ENCODE assay signal across 24 cellular contexts in the genomic region with DNA sequence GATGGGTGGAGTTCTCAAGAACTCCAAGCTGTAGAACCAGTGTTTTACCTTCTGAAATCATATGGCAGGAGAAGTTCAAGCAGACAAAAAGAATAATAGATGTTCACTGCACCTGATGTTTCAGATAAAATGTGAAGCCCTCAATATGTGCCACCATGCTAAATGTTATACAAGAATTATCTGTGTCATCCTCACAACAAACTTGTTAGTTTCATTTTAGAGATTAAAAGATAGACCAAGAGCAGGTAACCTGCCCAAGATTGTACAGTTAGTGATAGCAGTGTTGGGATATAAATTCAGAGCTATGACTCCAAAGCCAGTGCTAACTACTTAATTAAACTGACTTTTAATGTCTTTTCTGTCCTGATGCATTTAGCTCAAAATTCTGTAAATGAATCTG. TPM values are rescaled to one million over a fixed set of nuclear protein-coding genes. Genes with fewer than 3 reads are reported as not detected.
DNase-seq lines count a peak whose midpoint lies in the region; ATAC-seq, FAIRE-seq and TF ChIP-seq lines count a peak whose summit lies in the region.
"Had no signal": no experiment of that assay in that cellular context is flagged by ENCODE, and none has a peak within 500 bp of the region (broad histone marks: within the 10 kb centered on the region; RNA-seq: fewer than 3 reads in every experiment).

No MANE protein-coding gene starts in this region.

- POLR2A ChIA-PET in activated CD4-positive, alpha-beta T cell treated with anti-CD3 and anti-CD28 coated beads for 36 hours (lab: Charles Lee) = no interaction called here
- POLR2A ChIA-PET in SK-N-SH (lab: Yijun Ruan, JAX) = interaction anchor here (0.6 kb wide), 1 partner anchor 711 kb away, joined by 4 read pairs; no protein-coding TSS in a partner anchor

- H4K20me1 ChIP-seq in astrocyte (ENCODE audit: insufficient read depth, low read length) (peaks cover 45% of the 10 kb centered on the region), SK-N-SH (ENCODE audit: insufficient read depth) (peaks cover 34% of the 10 kb centered on the region)

- TF ChIP-seq RAD21 in SK-N-SH (IDR thresholded peaks at IDR 0.05; ENCODE audit: low read length) = no peak

- H3K4me3 ChIP-seq in astrocyte (ENCODE audit: insufficient read depth, low read depth, low read length) (no peak overlapping the region), SK-N-SH (ENCODE audit: low read depth in 2 of 2, low read length in 1 of 2) (no peak overlapping the region)
- H3K4me3 ChIP-seq: BLaER1 treated with 17β-estradiol and CSF1 and Interleukin-3, amounts not matched to agents 10 nM and 100 nM; GM23248 had no signal

- TF ChIP-seq CTCF in astrocyte (IDR thresholded peaks at IDR 0.05; ENCODE audit: insufficient read depth, low read depth, low read length) = no peak
- no peak for TF ChIP-seq CTCF in glutamatergic neuron (IDR thresholded peaks at IDR 0.05; ENCODE audit: partially characterized antibody, unreplicated experiment)
- no peak for TF ChIP-seq CTCF in osteocyte (IDR thresholded peaks at IDR 0.05)
- no peak for TF ChIP-seq CTCF in SK-N-SH (IDR thresholded peaks at IDR 0.05)

- no peak overlapping the region for H3K27ac Mint-ChIP-seq in activated CD4-positive, alpha-beta T cell treated with anti-CD3 and anti-CD28 coated beads for 36 hours
- peak overlapping the region; percentile 47 for H3K27ac Mint-ChIP-seq in astrocyte (ENCODE audit: unreplicated experiment)
- H3K27ac Mint-ChIP-seq in glutamatergic neuron (ENCODE audit: unreplicated experiment) = peak overlapping the region; percentile 43
- H3K27ac Mint-ChIP-seq in osteocyte (ENCODE audit: unreplicated experiment) = peak overlapping the region; percentile 66
- no peak overlapping the region for H3K27ac Mint-ChIP-seq in activated CD8-positive, alpha-beta memory T cell treated with anti-CD3 and anti-CD28 coated beads, Interleukin-2, amount 10 ng/mL, durations not matched to agents 7 days and 5 days

- no peak overlapping the region for H3K27ac ChIP-seq in astrocyte (ENCODE audit: low read depth, low read length)
- H3K27ac ChIP-seq in SK-N-SH (ENCODE audit: low read depth in 2 of 2, low read length in 1 of 2) = no peak overlapping the region; a peak in 1 of 4 replicates
- H3K27ac ChIP-seq: 22Rv1; BLaER1 treated with 17β-estradiol and CSF1 and Interleukin-3, amounts not matched to agents 10 nM and 100 nM; GM23248; KMS-11 had no signal

- H3K9me3 ChIP-seq in astrocyte (ENCODE audit: insufficient read depth, low read depth, low read length) (no peaks in the 10 kb centered on the region), SK-N-SH (no peaks in the 10 kb centered on the region)

- no peak overlapping the region for H3K4me3 Mint-ChIP-seq in activated CD4-positive, alpha-beta T cell treated with anti-CD3 and anti-CD28 coated beads for 36 hours
- no peak overlapping the region for H3K4me3 Mint-ChIP-seq in astrocyte (ENCODE audit: unreplicated experiment)
- no peak overlapping the region for H3K4me3 Mint-ChIP-seq in glutamatergic neuron (ENCODE audit: unreplicated experiment)
- no peak overlapping the region for H3K4me3 Mint-ChIP-seq in osteocyte (ENCODE audit: unreplicated experiment)
- no peak overlapping the region for H3K4me3 Mint-ChIP-seq in activated CD8-positive, alpha-beta memory T cell treated with anti-CD3 and anti-CD28 coated beads, Interleukin-2, amount 10 ng/mL, durations not matched to agents 7 days and 5 days

- H3K9me3 Mint-ChIP-seq in activated CD4-positive, alpha-beta T cell treated with anti-CD3 and anti-CD28 coated beads for 36 hours (ENCODE audit: low read depth) = no peaks in the 10 kb centered on the region
- no peaks in the 10 kb centered on the region for H3K9me3 Mint-ChIP-seq in astrocyte (ENCODE audit: unreplicated experiment)
- peaks cover 4% of the 10 kb centered on the region for H3K9me3 Mint-ChIP-seq in glutamatergic neuron (ENCODE audit: unreplicated experiment)
- H3K9me3 Mint-ChIP-seq in osteocyte (ENCODE audit: unreplicated experiment) = no peaks in the 10 kb centered on the region
- H3K9me3 Mint-ChIP-seq in activated CD8-positive, alpha-beta memory T cell treated with anti-CD3 and anti-CD28 coated beads, Interleukin-2, amount 10 ng/mL, durations not matched to agents 7 days and 5 days (ENCODE audit: low read depth) = peaks cover under 1% of the 10 kb centered on the region
- H3K9me3 Mint-ChIP-seq: CD8-positive, alpha-beta memory T cell had no signal

- H3K36me3 Mint-ChIP-seq in activated CD4-positive, alpha-beta T cell treated with anti-CD3 and anti-CD28 coated beads for 36 hours (ENCODE audit: low read depth) = peaks cover 4% of the 10 kb centered on the region
- H3K36me3 Mint-ChIP-seq in astrocyte (ENCODE audit: low read depth, unreplicated experiment) (peaks cover 3% of the 10 kb centered on the region), glutamatergic neuron (ENCODE audit: unreplicated experiment) (no peaks in the 10 kb centered on the region), osteocyte (ENCODE audit: unreplicated experiment) (no peaks in the 10 kb centered on the region)
- H3K36me3 Mint-ChIP-seq in activated CD8-positive, alpha-beta memory T cell treated with anti-CD3 and anti-CD28 coated beads, Interleukin-2, amount 10 ng/mL, durations not matched to agents 7 days and 5 days = peaks cover 10% of the 10 kb centered on the region

- H2AFZ ChIP-seq in astrocyte (ENCODE audit: low read depth, low read length) = no peak overlapping the region
- H2AFZ ChIP-seq in SK-N-SH (ENCODE audit: low read depth) = no peak overlapping the region
- H2AFZ ChIP-seq: GM23248 had no signal

- no peak for FAIRE-seq in astrocyte (lab: Jason Lieb, UNC)
- FAIRE-seq: GM12892, GM18507, RCC 7860 had no signal

- CTCF ChIA-PET in activated CD4-positive, alpha-beta T cell treated with anti-CD3 and anti-CD28 coated beads for 36 hours (lab: Charles Lee) = interaction anchor here (0.7 to 1.5 kb wide), 4 partner anchors 12 to 56 kb away, joined by 3 to 5 read pairs (median 4); no protein-coding TSS in a partner anchor
- CTCF ChIA-PET in activated CD8-positive, alpha-beta memory T cell treated with anti-CD3 and anti-CD28 coated beads, Interleukin-2, amount 10 ng/mL, durations not matched to agents 7 days and 5 days (lab: Charles Lee) = interaction anchor here (0.6 kb wide), 1 partner anchor 853 kb away, joined by 3 read pairs; no protein-coding TSS in a partner anchor
- CTCF ChIA-PET in SK-N-SH (lab: Yijun Ruan, JAX) = interaction anchor here (0.6 to 1.3 kb wide), 3 partner anchors 56 to 359 kb away, joined by 3 to 4 read pairs (median 3); no protein-coding TSS in a partner anchor

- H3K79me2 ChIP-seq in astrocyte (ENCODE audit: insufficient read depth, low read length) (peaks cover 97% of the 10 kb centered on the region), SK-N-SH (ENCODE audit: insufficient read depth) (peaks cover 97% of the 10 kb centered on the region)

- no peaks in the 10 kb centered on the region for H3K27me3 ChIP-seq in astrocyte (ENCODE audit: insufficient read depth, low read length)
- H3K27me3 ChIP-seq in SK-N-SH (ENCODE audit: insufficient read depth) = no peaks in the 10 kb centered on the region
- H3K27me3 ChIP-seq: BLaER1 treated with 17β-estradiol and CSF1 and Interleukin-3, amounts not matched to agents 10 nM and 100 nM had no signal

- no peaks in the 10 kb centered on the region for H3K27me3 Mint-ChIP-seq in activated CD4-positive, alpha-beta T cell treated with anti-CD3 and anti-CD28 coated beads for 36 hours
- no peaks in the 10 kb centered on the region for H3K27me3 Mint-ChIP-seq in astrocyte (ENCODE audit: low read depth, unreplicated experiment)
- H3K27me3 Mint-ChIP-seq in glutamatergic neuron (ENCODE audit: unreplicated experiment) = peaks cover 1% of the 10 kb centered on the region
- no peaks in the 10 kb centered on the region for H3K27me3 Mint-ChIP-seq in osteocyte (ENCODE audit: unreplicated experiment)
- no peaks in the 10 kb centered on the region for H3K27me3 Mint-ChIP-seq in activated CD8-positive, alpha-beta memory T cell treated with anti-CD3 and anti-CD28 coated beads, Interleukin-2, amount 10 ng/mL, durations not matched to agents 7 days and 5 days
- H3K27me3 Mint-ChIP-seq: CD8-positive, alpha-beta memory T cell had no signal

- H3K9ac ChIP-seq in astrocyte (ENCODE audit: low read length) (no peak overlapping the region), SK-N-SH (no peak overlapping the region)
- H3K9ac ChIP-seq: BLaER1 treated with 17β-estradiol and CSF1 and Interleukin-3, amounts not matched to agents 10 nM and 100 nM; GM23248; KMS-11 had no signal

- intact Hi-C loops in activated CD4-positive, alpha-beta T cell treated with anti-CD3 and anti-CD28 coated beads for 36 hours (cut with DNase I, micrococcal nuclease) = no loop called here

- H3K4me2 ChIP-seq in astrocyte (ENCODE audit: low read length) (no peak overlapping the region), SK-N-SH (no peak overlapping the region)
- H3K4me2 ChIP-seq: KMS-11 had no signal

- no peak for TF ChIP-seq EP300 in SK-N-SH (IDR thresholded peaks at IDR 0.05; ENCODE audit: borderline replicate concordance in 1 of 2, low read depth in 1 of 2, low read length in 1 of 2)

- H3F3A ChIP-seq in SK-N-SH (replicated peaks; ENCODE audit: insufficient read depth) = peaks cover 22% of the 10 kb centered on the region

- H3K4me1 Mint-ChIP-seq in activated CD4-positive, alpha-beta T cell treated with anti-CD3 and anti-CD28 coated beads for 36 hours = peaks cover 54% of the 10 kb centered on the region
- peaks cover 63% of the 10 kb centered on the region for H3K4me1 Mint-ChIP-seq in astrocyte (ENCODE audit: low read depth, unreplicated experiment)
- H3K4me1 Mint-ChIP-seq in glutamatergic neuron (ENCODE audit: low read depth, unreplicated experiment) = peaks cover 44% of the 10 kb centered on the region
- peaks cover 51% of the 10 kb centered on the region for H3K4me1 Mint-ChIP-seq in osteocyte (ENCODE audit: unreplicated experiment)
- H3K4me1 Mint-ChIP-seq in activated CD8-positive, alpha-beta memory T cell treated with anti-CD3 and anti-CD28 coated beads, Interleukin-2, amount 10 ng/mL, durations not matched to agents 7 days and 5 days = peaks cover 8% of the 10 kb centered on the region

- H3K9me2 ChIP-seq in SK-N-SH = no peaks in the 10 kb centered on the region

- peak; percentile 47 for ATAC-seq in activated CD4-positive, alpha-beta T cell treated with anti-CD3 and anti-CD28 coated beads for 36 hours
- ATAC-seq in activated CD8-positive, alpha-beta memory T cell treated with anti-CD3 and anti-CD28 coated beads, Interleukin-2, amount 10 ng/mL, durations not matched to agents 7 days and 5 days = no peak
- ATAC-seq in HG02981 (IDR thresholded peaks at IDR 0.05; ENCODE audit: unreplicated experiment) = no peak

- no peak for DNase-seq in activated CD4-positive, alpha-beta T cell treated with anti-CD3 and anti-CD28 coated beads for 36 hours
- no peak for DNase-seq in activated CD4-positive, alpha-beta T cell treated with anti-CD3 and anti-CD28 coated beads for 4 hours
- DNase-seq in astrocyte (ENCODE audit: low read depth) (no peak), glutamatergic neuron (no peak), osteocyte (ENCODE audit: extremely low spot score, unreplicated experiment) (no peak), SK-N-SH (no peak)
- no peak for DNase-seq in activated CD8-positive, alpha-beta memory T cell treated with anti-CD3 and anti-CD28 coated beads, Interleukin-2, amount 10 ng/mL, durations not matched to agents 7 days and 5 days
- DNase-seq: ACHN; Calu3; CD8-positive, alpha-beta memory T cell; DMS153; GM23248; HCEC 1CT; NCI-H1105 treated with DMSO at 0.1 percent for 48 hours; NCI-H345; NCI-H524; OCI-M1 had no signal

- H3K36me3 ChIP-seq in astrocyte (ENCODE audit: insufficient read depth, low read length) (peaks cover 5% of the 10 kb centered on the region), SK-N-SH (replicated peaks in 1 of 2; ENCODE audit: control insufficient read depth in 1 of 2, insufficient read depth in 2 of 2, low read length in 1 of 2) (peaks cover 0 to 5% of the 10 kb centered on the region in 2 experiments)

- H3K4me1 ChIP-seq in astrocyte (ENCODE audit: insufficient read depth, low read length) = peaks cover 29% of the 10 kb centered on the region
- H3K4me1 ChIP-seq in SK-N-SH (ENCODE audit: control insufficient read depth in 1 of 2, insufficient read depth in 2 of 2, low read depth in 1 of 2, low read length in 1 of 2) = peaks cover 17 to 29% of the 10 kb centered on the region in 2 experiments

RNA-seq across cellular contexts. Expression of gene FRS2, which starts 44.7 kb away (rescaled TPM):
- total RNA-seq in activated CD4-positive, alpha-beta T cell treated with anti-CD3 and anti-CD28 coated beads for 36 hours = 10 to 100 TPM in 1 of 2 experiments, 1 to 10 TPM in 1; 9.5 to 10.4 TPM
- total RNA-seq in astrocyte (54.1 and 60.9 TPM in 2 replicates), glutamatergic neuron (ENCODE audit: unreplicated experiment) (26.7 TPM), osteocyte (45.5 and 48.0 TPM in 2 replicates)
- total RNA-seq in activated CD8-positive, alpha-beta memory T cell treated with anti-CD3 and anti-CD28 coated beads, Interleukin-2, amount 10 ng/mL, durations not matched to agents 7 days and 5 days = 10 to 100 TPM; 11.5 to 12.8 TPM
- 7.1 and 9.6 TPM in 2 replicates for polyA plus RNA-seq in SK-N-SH (2012; rRNA removed)
- polyA plus RNA-seq in SK-N-SH (2012; cell fraction: cytosol; rRNA removed) = 9.6 and 10.6 TPM in 2 replicates
- polyA plus RNA-seq in SK-N-SH (2012; cell fraction: nucleus; rRNA removed) = 5.8 and 13.9 TPM in 2 replicates

Comparison
In these comparisons a context has a peak if more than half of its experiments do, and no peak if none do; other contexts are left out.
1. H3K27ac Mint-ChIP-seq: peak in astrocyte (single experiment), glutamatergic neuron (single experiment) and osteocyte (single experiment); none in activated CD4-positive, alpha-beta T cell treated with anti-CD3 and anti-CD28 coated beads for 36 hours (single experiment) and activated CD8-positive, alpha-beta memory T cell treated with anti-CD3 and anti-CD28 coated beads, Interleukin-2, amount 10 ng/mL, durations not matched to agents 7 days and 5 days (single experiment).